Comparison of ENCODE assay signal across 1 cellular context in the genomic region with DNA sequence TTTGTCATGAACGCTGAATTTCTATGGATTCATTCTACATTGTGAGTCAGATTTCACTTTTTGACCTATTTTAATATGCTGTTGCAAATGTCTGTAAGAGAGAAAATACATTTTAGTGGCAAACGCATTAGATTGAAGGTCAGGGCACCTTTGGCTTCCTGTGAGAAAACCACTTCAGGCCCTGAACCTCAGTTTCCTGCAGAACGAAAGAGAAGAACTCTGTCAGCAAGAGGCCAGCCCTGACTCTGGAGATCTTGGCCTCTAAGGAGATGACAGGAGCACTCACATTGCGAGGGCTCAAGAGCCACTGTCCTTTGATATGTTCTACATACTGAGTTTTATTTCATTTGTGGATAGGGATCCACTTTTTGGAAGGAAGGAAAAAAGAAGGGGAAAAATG.
TF ChIP-seq lines count a peak whose summit lies in the region.

No MANE protein-coding gene starts in this region.

TF ChIP-seq in HEK293T, 16 proteins besides CTCF, POLR2A, EP300 and RAD21:
- TF ChIP-seq TARDBP (IDR thresholded peaks at IDR 0.05) (no peak), NFRKB (IDR thresholded peaks at IDR 0.05) (no peak), LEF1 (IDR thresholded peaks at IDR 0.05; ENCODE audit: borderline replicate concordance) (no peak), FOXK2 (IDR thresholded peaks at IDR 0.05) (no peak), ZNF384 (IDR thresholded peaks at IDR 0.05) (no peak), FOXA1 (IDR thresholded peaks at IDR 0.05) (no peak), ELF4 (IDR thresholded peaks at IDR 0.05) (no peak), SP1 (IDR thresholded peaks at IDR 0.05) (no peak), HDGF (IDR thresholded peaks at IDR 0.05; ENCODE audit: borderline replicate concordance) (no peak), SUZ12 (IDR thresholded peaks at IDR 0.05) (no peak), L3MBTL2 (conservative IDR thresholded peaks at IDR 0.05) (no peak), CTBP1 (IDR thresholded peaks at IDR 0.05; ENCODE audit: borderline replicate concordance) (no peak), ARNT (IDR thresholded peaks at IDR 0.05) (no peak), BHLHE40 (IDR thresholded peaks at IDR 0.05; ENCODE audit: borderline replicate concordance) (no peak), FOXM1 (IDR thresholded peaks at IDR 0.05; ENCODE audit: borderline replicate concordance) (no peak)
- TF ChIP-seq, protein P1, sequence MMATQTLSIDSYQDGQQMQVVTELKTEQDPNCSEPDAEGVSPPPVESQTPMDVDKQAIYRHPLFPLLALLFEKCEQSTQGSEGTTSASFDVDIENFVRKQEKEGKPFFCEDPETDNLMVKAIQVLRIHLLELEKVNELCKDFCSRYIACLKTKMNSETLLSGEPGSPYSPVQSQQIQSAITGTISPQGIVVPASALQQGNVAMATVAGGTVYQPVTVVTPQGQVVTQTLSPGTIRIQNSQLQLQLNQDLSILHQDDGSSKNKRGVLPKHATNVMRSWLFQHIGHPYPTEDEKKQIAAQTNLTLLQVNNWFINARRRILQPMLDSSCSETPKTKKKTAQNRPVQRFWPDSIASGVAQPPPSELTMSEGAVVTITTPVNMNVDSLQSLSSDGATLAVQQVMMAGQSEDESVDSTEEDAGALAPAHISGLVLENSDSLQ (IDR thresholded peaks at IDR 0.05): no peak
